Comparison of ENCODE assay signal across 8 cellular contexts in genomic region chr7:149414745-149415390, GRCh38. TPM values are rescaled to one million over a fixed set of nuclear protein-coding genes. Genes with fewer than 3 reads are reported as not detected.
DNase-seq lines count a peak whose midpoint lies in the region; ATAC-seq lines count a peak whose summit lies in the region.
"Had no signal": no experiment of that assay in that cellular context is flagged by ENCODE, and none has a peak within 500 bp of the region (broad histone marks: within the 10 kb centered on the region; RNA-seq: fewer than 3 reads in every experiment).

No MANE protein-coding gene starts in this region.

- DNase-seq in T-cell (peak in 29 of 34 experiments; percentile 7 to 59 (median 34)), caudate nucleus (lab: John Stamatoyannopoulos, UW) (peak in 43 of 61 donors; percentile 17 to 80 (median 43)), islet precursor cell (peak; percentile 93), NCI-H2107 (lab: John Stamatoyannopoulos, UW) (no peak), DMS79 (lab: John Stamatoyannopoulos, UW) (no peak)
- DNase-seq in stimulated activated CD4-positive, alpha-beta T cell treated with anti-CD3 and anti-CD28 coated beads, Interleukin-15, amount 100 ng/mL, for 48 hours (ENCODE audit: low read depth in 2 of 2): peak; percentile 8 to 34

- POLR2A ChIA-PET in T-cell (lab: Charles Lee): interaction anchor here in 1 of 2 donors (0.6 kb wide), 1 partner anchor 53 kb away, joined by 4 read pairs; no protein-coding TSS in a partner anchor

- peak overlapping the region; percentile 49 to 74 (median 73) for H3K4me3 Mint-ChIP-seq in T-cell

- peak; percentile 52 to 82 (median 75) for ATAC-seq in T-cell (replicated peaks in 1 of 4)
- ATAC-seq in GM19455 (IDR thresholded peaks at IDR 0.05; ENCODE audit: unreplicated experiment): no peak

- CTCF ChIA-PET in T-cell (lab: Charles Lee): no interaction called here

- H3K4me1 Mint-ChIP-seq in T-cell: peaks cover 3 to 15% (median 14%) of the 10 kb centered on the region in 3 donors

- H3K36me3 Mint-ChIP-seq in T-cell: no peaks in the 10 kb centered on the region

- H3K27me3 Mint-ChIP-seq in T-cell: peaks cover 25 to 42% of the 10 kb centered on the region in 2 donors

- peak overlapping the region; percentile 50 to 51 for H3K27ac Mint-ChIP-seq in T-cell

- no peaks in the 10 kb centered on the region for H3K9me3 Mint-ChIP-seq in T-cell

- no peak overlapping the region for H3K27ac ChIP-seq in caudate nucleus (ENCODE audit: low read depth, low read length)
- H3K27ac ChIP-seq: SK-N-MC had no signal

RNA-seq across cellular contexts. Expression of gene ZNF777, which starts 46.0 kb away (rescaled TPM):
- 10 to 100 TPM; 13.2 to 22.5 (median 19.8) TPM for total RNA-seq in T-cell

Comparison
In these comparisons a context has a peak if more than half of its experiments do, and no peak if none do; other contexts are left out.
1. DNase-seq: peak in T-cell (29 of 34), caudate nucleus (43 of 61), islet precursor cell (single experiment) and stimulated activated CD4-positive, alpha-beta T cell treated with anti-CD3 and anti-CD28 coated beads, Interleukin-15, amount 100 ng/mL, for 48 hours (2 of 2); none in NCI-H2107 (single experiment) and DMS79 (single experiment).